8 cellular contexts compared by ENCODE assay signal in genomic region chr4:2934813-2935761, GRCh38. TPM values are rescaled to one million over a fixed set of nuclear protein-coding genes. Genes with fewer than 3 reads are reported as not detected.
A peak's percentile ranks its signal among the peaks of the same experiment; 100 is the strongest.
DNase-seq lines count a peak whose midpoint lies in the region; ATAC-seq and TF ChIP-seq lines count a peak whose summit lies in the region.

No MANE protein-coding gene starts in this region.

- H3K9me3 ChIP-seq in iPS-15b (ENCODE audit: control insufficient read depth, insufficient read depth, low read length), result no peaks in the 10 kb centered on the region
- no peaks in the 10 kb centered on the region for H3K9me3 ChIP-seq in gastrocnemius medialis

- DNase-seq in NCI-H2107 treated with DMSO at 0.1 percent for 48 hours (lab: John Stamatoyannopoulos, UW; ENCODE audit: unreplicated experiment) (peak; percentile 49), UCSD-AML1 (lab: John Stamatoyannopoulos, UW; ENCODE audit: unreplicated experiment) (peak; percentile 93), gastrocnemius medialis (peak; percentile 89 to 92)

- TF ChIP-seq POLR2A in gastrocnemius medialis (IDR thresholded peaks at IDR 0.05), result peak; percentile 90 to 95

- peak overlapping the region; percentile 84 to 92 (median 86) for H3K4me3 Mint-ChIP-seq in brain

- H3K27ac Mint-ChIP-seq in brain, result peak overlapping the region; percentile 57 to 93 (median 82)

- in situ Hi-C loops in gastrocnemius medialis (cut with MboI; ENCODE audit: low sequenced_read_pairs in 4 of 4), result loop anchor here in 1 of 4 donors (25.0 kb wide), 1 partner anchor 173 kb away; the partner anchor contains the start of gene TNIP2

- H3K27me3 ChIP-seq in iPS-15b (ENCODE audit: control insufficient read depth, insufficient read depth, low read length) (no peaks in the 10 kb centered on the region), gastrocnemius medialis (no peaks in the 10 kb centered on the region)

- H3K4me3 ChIP-seq in iPS-15b (ENCODE audit: low read depth, low read length) (peak overlapping the region; percentile 88), gastrocnemius medialis (peak overlapping the region; percentile 75 to 98 (median 94))

- intact Hi-C loops in gastrocnemius medialis (cut with DNase I; ENCODE audit: low total_unique reads), result loop anchor here (1.0 to 2.0 kb wide), 4 partner anchors 28 to 178 kb away; partner anchors contain the start of genes ADD1, GRK4, NOP14 and TNIP2

- peaks cover 13% of the 10 kb centered on the region for H3K36me3 Mint-ChIP-seq in brain

- H3K27me3 Mint-ChIP-seq in brain, result peaks cover 4% of the 10 kb centered on the region

- peaks cover 9% of the 10 kb centered on the region for H3K4me1 ChIP-seq in iPS-15b (ENCODE audit: control insufficient read depth, insufficient read depth, low read length)
- peaks cover 29 to 30% of the 10 kb centered on the region in 2 donors for H3K4me1 ChIP-seq in gastrocnemius medialis

- no peak for TF ChIP-seq CTCF in brain (conservative IDR thresholded peaks at IDR 0.05)
- TF ChIP-seq CTCF in gastrocnemius medialis (IDR thresholded peaks at IDR 0.05 in 4 of 5, conservative IDR thresholded peaks at IDR 0.05 in 1 of 5), result no peak

- H3K9me3 Mint-ChIP-seq in brain, result no peaks in the 10 kb centered on the region

- peaks cover 26% of the 10 kb centered on the region for H3K4me1 Mint-ChIP-seq in brain

- peak; percentile 56 for ATAC-seq in GM18498 (IDR thresholded peaks at IDR 0.05; ENCODE audit: unreplicated experiment)
- ATAC-seq in HG03045 (IDR thresholded peaks at IDR 0.05; ENCODE audit: unreplicated experiment), result peak; percentile 40
- ATAC-seq in gastrocnemius medialis, result peak; percentile 77 to 83
- no peak for ATAC-seq in GM18870 (IDR thresholded peaks at IDR 0.05; ENCODE audit: unreplicated experiment)

- peaks cover 51% of the 10 kb centered on the region for H3K36me3 ChIP-seq in iPS-15b (ENCODE audit: control insufficient read depth, insufficient read depth, low read length)
- peaks cover 0 to 20% of the 10 kb centered on the region in 2 donors for H3K36me3 ChIP-seq in gastrocnemius medialis

- H3K9ac ChIP-seq in iPS-15b (ENCODE audit: low read depth, low read length), result peak overlapping the region; percentile 96

- H3K27ac ChIP-seq in gastrocnemius medialis, result peak overlapping the region; percentile 86 to 98 (median 94)

RNA-seq across cellular contexts. Expression of gene NOP14, which starts 28.1 kb away (rescaled TPM):
- polyA plus RNA-seq in brain (ENCODE audit: insufficient read depth, low read depth, low replicate concordance), result 14.7 TPM
- total RNA-seq in gastrocnemius medialis, result 10 to 100 TPM; 16.6 to 46.2 (median 36.2) TPM

RNA-seq across cellular contexts. Expression of gene GRK4, which starts 28.3 kb away (rescaled TPM):
- polyA plus RNA-seq in brain (ENCODE audit: insufficient read depth, low read depth, low replicate concordance), result 8.4 TPM
- 1 to 10 TPM; 2.8 to 5.8 (median 3.7) TPM for total RNA-seq in gastrocnemius medialis
